In genomic region chr4:1870328-1870577, GRCh38 we compare ENCODE assay signal across 7 cellular contexts. TPM values are rescaled to one million over a fixed set of nuclear protein-coding genes. Genes with fewer than 3 reads are reported as not detected.
DNase-seq lines count a peak whose midpoint lies in the region; ATAC-seq lines count a peak whose summit lies in the region.

No MANE protein-coding gene starts in this region.

- intact Hi-C loops in left colon (cut with DNase I, micrococcal nuclease): no loop called here

- ATAC-seq in GM18867 (IDR thresholded peaks at IDR 0.05; ENCODE audit: unreplicated experiment) (peak; percentile 47), HG03108 (IDR thresholded peaks at IDR 0.05; ENCODE audit: unreplicated experiment) (peak; percentile 46), left colon (peak; percentile 69)

- DNase-seq in NCI-H2227 (lab: John Stamatoyannopoulos, UW; ENCODE audit: unreplicated experiment): peak; percentile 85
- peak; percentile 74 to 80 for DNase-seq in activated CD4-positive, alpha-beta T cell treated with anti-CD3 and anti-CD28 coated beads for 24 hours (ENCODE audit: low read depth in 2 of 2)
- peak; percentile 74 for DNase-seq in cerebellum (ENCODE audit: low spot score)
- DNase-seq in left colon: peak; percentile 91 to 94
- peak; percentile 85 for DNase-seq in stimulated activated CD4-positive, alpha-beta T cell treated with anti-CD3 and anti-CD28 coated beads, Interleukin-1b, Interleukin-23, amount 100 ng/mL, for 48 hours

RNA-seq across cellular contexts. Expression of gene NSD2, which starts 0.9 kb away (rescaled TPM):
- total RNA-seq in cerebellum (119 TPM), left colon (100 to 1,000 TPM in 1 of 2 donors, 10 to 100 TPM in 1; 64.5 to 115 TPM)

RNA-seq across cellular contexts. Expression of gene LETM1, which starts 14.3 kb away (rescaled TPM):
- total RNA-seq in cerebellum (46.5 TPM), left colon (100 to 1,000 TPM; 112 to 160 TPM)

Comparison
In these comparisons a context has a peak if more than half of its experiments do, and no peak if none do; other contexts are left out.
1. Peak in every context shown above with its lines: DNase-seq and ATAC-seq.